In the genomic region with DNA sequence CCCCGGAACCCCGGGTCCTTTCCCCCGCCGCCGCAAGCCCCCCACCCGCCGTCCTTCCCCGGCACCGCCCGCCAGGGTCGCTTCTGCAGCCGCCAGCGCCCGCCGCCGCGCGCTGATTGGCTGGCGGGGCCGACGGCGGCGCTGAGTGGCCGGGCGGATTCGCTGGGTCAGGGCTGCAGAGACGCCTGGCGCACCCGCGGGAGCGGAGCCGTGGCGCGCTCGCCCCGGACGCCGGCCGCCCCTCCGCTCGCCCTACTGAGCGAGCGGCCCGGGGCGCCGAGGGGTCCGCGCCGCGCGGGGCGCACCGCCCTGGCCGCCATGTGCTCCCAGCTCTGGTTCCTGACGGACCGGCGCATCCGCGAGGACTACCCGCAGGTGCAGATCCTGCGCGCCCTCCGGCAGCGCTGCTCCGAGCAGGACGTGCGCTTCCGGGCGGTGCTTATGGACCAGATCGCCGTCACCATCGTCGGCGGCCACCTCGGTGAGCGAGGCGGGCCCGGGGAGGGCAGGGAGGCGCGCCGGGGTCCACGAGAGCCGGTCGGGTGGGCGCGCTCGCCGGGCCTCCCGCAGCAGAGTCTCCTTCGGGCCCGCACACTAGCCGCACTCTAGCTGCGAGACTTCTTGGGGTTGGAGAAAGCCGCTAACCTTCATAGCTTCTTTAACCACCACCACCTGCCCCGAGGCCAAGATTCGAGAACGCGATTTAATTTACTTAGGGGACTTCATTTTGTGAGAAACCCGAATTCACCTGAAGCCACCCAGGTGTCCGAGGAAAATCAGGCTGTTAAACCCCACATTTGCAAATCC, we compare ENCODE assay signal across 8 cellular contexts. TPM values are rescaled to one million over a fixed set of nuclear protein-coding genes. Genes with fewer than 3 reads are reported as not detected.
DNase-seq lines count a peak whose midpoint lies in the region; ATAC-seq and TF ChIP-seq lines count a peak whose summit lies in the region.

A gene with protein sequence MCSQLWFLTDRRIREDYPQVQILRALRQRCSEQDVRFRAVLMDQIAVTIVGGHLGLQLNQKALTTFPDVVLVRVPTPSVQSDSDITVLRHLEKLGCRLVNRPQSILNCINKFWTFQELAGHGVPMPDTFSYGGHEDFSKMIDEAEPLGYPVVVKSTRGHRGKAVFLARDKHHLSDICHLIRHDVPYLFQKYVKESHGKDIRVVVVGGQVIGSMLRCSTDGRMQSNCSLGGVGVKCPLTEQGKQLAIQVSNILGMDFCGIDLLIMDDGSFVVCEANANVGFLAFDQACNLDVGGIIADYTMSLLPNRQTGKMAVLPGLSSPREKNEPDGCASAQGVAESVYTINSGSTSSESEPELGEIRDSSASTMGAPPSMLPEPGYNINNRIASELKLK (plus strand): TSS at position 176 of the 807 bp plus-strand sequence. CDS start 143 bp downstream, at position 319.

- peak within 1 kb of the TSS; percentile 86 for H3K4me2 ChIP-seq in PC-9
- H3K4me2 ChIP-seq in trophoblast cell (ENCODE audit: low read length): peak within 1 kb of the TSS; percentile 95

- WGBS in heart right ventricle, 2 donors: 1% methylated on average over 71 to 100 of the region's 100 CpGs
- WGBS in trophoblast cell (ENCODE audit: extremely low coverage, insufficient coverage, insufficient read length): no CpG with 5 or more reads among the region's 100 CpGs

- CTCF ChIA-PET in CD8-positive, alpha-beta memory T cell (lab: Charles Lee): no interaction called here
- CTCF ChIA-PET in PC-9 (lab: Charles Lee): no interaction called here

- no peak within 1 kb of the TSS for H2AK5ac ChIP-seq in trophoblast cell (ENCODE audit: low read length)

- H3K4me3 Mint-ChIP-seq in CD8-positive, alpha-beta memory T cell: peak within 1 kb of the TSS; percentile 65 to 88 (median 77)
- H3K4me3 Mint-ChIP-seq in activated naive CD4-positive, alpha-beta T cell treated with anti-CD3 and anti-CD28 coated beads, Interleukin-2, amount 50 U/mL, for 24 hours: peak within 1 kb of the TSS; percentile 79

- H2AFZ ChIP-seq in PC-9 (peak within 1 kb of the TSS; percentile 91), trophoblast cell (ENCODE audit: insufficient read depth, low read length, poor library complexity) (peak within 1 kb of the TSS; percentile 61)

- no peak within 1 kb of the TSS for H3K23ac ChIP-seq in trophoblast cell (ENCODE audit: low read length)

- no peak within 1 kb of the TSS for H2BK120ac ChIP-seq in trophoblast cell (ENCODE audit: insufficient read depth, low read length, poor library complexity)

- H3K18ac ChIP-seq in trophoblast cell (ENCODE audit: low read length): no peak within 1 kb of the TSS

- H3K9me3 Mint-ChIP-seq in CD8-positive, alpha-beta memory T cell: no peaks in the 10 kb centered on the region
- H3K9me3 Mint-ChIP-seq in activated naive CD4-positive, alpha-beta T cell treated with anti-CD3 and anti-CD28 coated beads, Interleukin-2, amount 50 U/mL, for 24 hours: no peaks in the 10 kb centered on the region

- H3K9me2 ChIP-seq in PC-9 (ENCODE audit: insufficient read depth): no peaks in the 10 kb centered on the region

- no peaks in the 10 kb centered on the region for H3K36me3 Mint-ChIP-seq in CD8-positive, alpha-beta memory T cell
- no peaks in the 10 kb centered on the region for H3K36me3 Mint-ChIP-seq in activated naive CD4-positive, alpha-beta T cell treated with anti-CD3 and anti-CD28 coated beads, Interleukin-2, amount 50 U/mL, for 24 hours

- H3K9me3 ChIP-seq in CD8-positive, alpha-beta memory T cell (ENCODE audit: low read length): no peaks in the 10 kb centered on the region
- H3K9me3 ChIP-seq in PC-9 (ENCODE audit: insufficient read depth, low read depth): no peaks in the 10 kb centered on the region
- H3K9me3 ChIP-seq in heart right ventricle: no peaks in the 10 kb centered on the region
- H3K9me3 ChIP-seq in trophoblast cell (ENCODE audit: insufficient read depth, low read depth, low read length): no peaks in the 10 kb centered on the region

- H3K27me3 ChIP-seq in CD8-positive, alpha-beta memory T cell (ENCODE audit: insufficient read depth, low read length, poor library complexity, severe bottlenecking): no peaks in the 10 kb centered on the region
- no peaks in the 10 kb centered on the region for H3K27me3 ChIP-seq in PC-9 (ENCODE audit: insufficient read depth, low read depth)
- peaks cover 0 to 58% (median 18%) of the 10 kb centered on the region in 7 donors for H3K27me3 ChIP-seq in heart right ventricle
- peaks cover 17% of the 10 kb centered on the region for H3K27me3 ChIP-seq in trophoblast cell (ENCODE audit: insufficient read depth, low read length)

- H3K27ac ChIP-seq in CD8-positive, alpha-beta memory T cell (ENCODE audit: low read depth, low read length): no peak within 1 kb of the TSS
- H3K27ac ChIP-seq in PC-9 (no peak within 1 kb of the TSS), heart right ventricle (peak within 1 kb of the TSS in 5 of 10 donors; percentile 23 to 61 (median 31)), trophoblast cell (ENCODE audit: low read depth, low read length) (no peak within 1 kb of the TSS)

- POLR2A ChIA-PET in CD8-positive, alpha-beta memory T cell (lab: Charles Lee): no interaction called here
- POLR2A ChIA-PET in PC-9 (lab: Charles Lee; ENCODE audit: unreplicated experiment): no interaction called here

- H4K8ac ChIP-seq in trophoblast cell (ENCODE audit: low read depth, low read length): no peak within 1 kb of the TSS

- peak; percentile 13 to 49 (median 26) for DNase-seq in CD8-positive, alpha-beta memory T cell
- peak in 1 of 2 experiments; percentile 57 for DNase-seq in PC-9
- peak; percentile 41 to 61 for DNase-seq in heart right ventricle
- peak; percentile 58 to 80 for DNase-seq in trophoblast cell
- DNase-seq in A172 (ENCODE audit: low spot score): no peak

- no peak within 1 kb of the TSS for H4K12ac ChIP-seq in trophoblast cell (ENCODE audit: low read depth, low read length)

- no peaks in the 10 kb centered on the region; the same call in 1 of the 2 replicates for H4K20me1 ChIP-seq in PC-9 (ENCODE audit: insufficient read depth)

- peak within 1 kb of the TSS; percentile 21 for H3K4me3 ChIP-seq in CD8-positive, alpha-beta memory T cell (ENCODE audit: low read length)
- H3K4me3 ChIP-seq in PC-9 (peak within 1 kb of the TSS; percentile 65), heart right ventricle (peak within 1 kb of the TSS; percentile 63 to 88 (median 66)), trophoblast cell (ENCODE audit: low read depth, low read length) (peak within 1 kb of the TSS; percentile 76)

- H3K9ac ChIP-seq in trophoblast cell (ENCODE audit: low read length): no peak within 1 kb of the TSS

- no TSS peak for BruUV-seq in PC-9 (replicated peaks; lab: Mats Ljungman, UMichigan)

- no peaks in the 10 kb centered on the region for H3K36me3 ChIP-seq in CD8-positive, alpha-beta memory T cell (ENCODE audit: insufficient read depth, low read length)
- H3K36me3 ChIP-seq in PC-9 (ENCODE audit: low read depth) (no peaks in the 10 kb centered on the region), heart right ventricle (no peaks in the 10 kb centered on the region), trophoblast cell (ENCODE audit: control insufficient read depth in 1 of 2, insufficient read depth in 2 of 2, low read length in 2 of 2) (no peaks in the 10 kb centered on the region)

- H3F3A ChIP-seq in PC-9 (ENCODE audit: insufficient read depth, low read depth): no peaks in the 10 kb centered on the region

- peaks cover 28 to 66% of the 10 kb centered on the region in 2 donors for H3K27me3 Mint-ChIP-seq in CD8-positive, alpha-beta memory T cell
- H3K27me3 Mint-ChIP-seq in activated naive CD4-positive, alpha-beta T cell treated with anti-CD3 and anti-CD28 coated beads, Interleukin-2, amount 50 U/mL, for 24 hours: peaks cover 35% of the 10 kb centered on the region

- no peak within 1 kb of the TSS for H4K91ac ChIP-seq in trophoblast cell (ENCODE audit: low read depth, low read length)

- peaks cover 6 to 19% (median 9%) of the 10 kb centered on the region in 3 donors for H3K4me1 Mint-ChIP-seq in CD8-positive, alpha-beta memory T cell
- H3K4me1 Mint-ChIP-seq in activated naive CD4-positive, alpha-beta T cell treated with anti-CD3 and anti-CD28 coated beads, Interleukin-2, amount 50 U/mL, for 24 hours: peaks cover 6% of the 10 kb centered on the region

- no peak within 1 kb of the TSS for H2BK5ac ChIP-seq in trophoblast cell (ENCODE audit: low read depth, low read length, poor library complexity)

- H3K79me2 ChIP-seq in PC-9 (ENCODE audit: low read depth): no peaks in the 10 kb centered on the region
- H3K79me2 ChIP-seq in trophoblast cell (ENCODE audit: control insufficient read depth, insufficient read depth, low read length, poor library complexity): no peaks in the 10 kb centered on the region

- ATAC-seq in GM19351 (IDR thresholded peaks at IDR 0.05; ENCODE audit: unreplicated experiment) (peak; percentile 87), HG03460 (IDR thresholded peaks at IDR 0.05; ENCODE audit: unreplicated experiment) (peak; percentile 81), heart right ventricle (peak; percentile 86 to 97 (median 94))

- peaks cover 4% of the 10 kb centered on the region for H3K4me1 ChIP-seq in CD8-positive, alpha-beta memory T cell (ENCODE audit: insufficient read depth, low read length)
- H3K4me1 ChIP-seq in PC-9 (replicated peaks; ENCODE audit: insufficient read depth) (peaks cover 16% of the 10 kb centered on the region), heart right ventricle (peaks cover 0 to 12% (median 8%) of the 10 kb centered on the region in 9 donors), trophoblast cell (ENCODE audit: control insufficient read depth in 1 of 2, insufficient read depth in 2 of 2, low read length in 2 of 2) (peaks cover 8 to 9% of the 10 kb centered on the region in 2 experiments)

- peak within 1 kb of the TSS in 3 of 8 donors; percentile 11 to 80 (median 43) for H3K27ac Mint-ChIP-seq in CD8-positive, alpha-beta memory T cell
- no peak within 1 kb of the TSS for H3K27ac Mint-ChIP-seq in activated naive CD4-positive, alpha-beta T cell treated with anti-CD3 and anti-CD28 coated beads, Interleukin-2, amount 50 U/mL, for 24 hours

- intact Hi-C loops in PC-9 (cut with micrococcal nuclease; ENCODE audit: unreplicated experiment) (no loop called here), heart right ventricle (cut with DNase I) (no loop called here)

- no peak within 1 kb of the TSS for H3K14ac ChIP-seq in trophoblast cell (ENCODE audit: low read length)

- TF ChIP-seq CTCF in PC-9 (conservative IDR thresholded peaks at IDR 0.05) (no peak), heart right ventricle (IDR thresholded peaks at IDR 0.05) (no peak)

- no peak within 1 kb of the TSS for H2BK12ac ChIP-seq in trophoblast cell (ENCODE audit: low read length)

- H3K4ac ChIP-seq in trophoblast cell (ENCODE audit: low read depth, low read length): no peak within 1 kb of the TSS

- H3K79me1 ChIP-seq in trophoblast cell (ENCODE audit: low read length): no peaks in the 10 kb centered on the region

RNA-seq across cellular contexts. Expression of the gene that starts here (rescaled TPM):
- total RNA-seq in CD8-positive, alpha-beta memory T cell: 1 to 10 TPM; 1.4 to 2.0 TPM
- 0.24 TPM for polyA plus RNA-seq in CD8-positive, alpha-beta memory T cell
- total RNA-seq in PC-9 (2021): 0.35 and 0.48 TPM in 2 replicates
- total RNA-seq in heart right ventricle: 10 to 100 TPM in 4 of 10 donors, 1 to 10 TPM in 6; 5.3 to 16.7 (median 8.6) TPM
- 1 to 10 TPM in 1 of 2 donors, under 1 TPM in 1; 0.80 to 1.0 TPM for polyA plus RNA-seq in heart right ventricle
- 0.08 and 0.12 TPM in 2 replicates for polyA plus RNA-seq in trophoblast cell (2013)
- 0.62 TPM in 1 of 2 replicates, not detected in the other for total RNA-seq in A172 (2014; rRNA removed; shearing (Covaris generic))

Comparison
In these comparisons a context has a peak if more than half of its experiments do, and no peak if none do; other contexts are left out.
1. H3K4me3 ChIP-seq: peak in every context shown above with its lines; median percentile 76 in trophoblast cell; 66 in heart right ventricle; 65 in PC-9; 21 in CD8-positive, alpha-beta memory T cell.